9 cellular contexts compared by ENCODE assay signal in genomic region chr3:194306771-194307640, GRCh38. TPM values are rescaled to one million over a fixed set of nuclear protein-coding genes. Genes with fewer than 3 reads are reported as not detected.
A peak's percentile ranks its signal among the peaks of the same experiment; 100 is the strongest.
DNase-seq lines count a peak whose midpoint lies in the region; ATAC-seq, FAIRE-seq and TF ChIP-seq lines count a peak whose summit lies in the region.
"Had no signal": no experiment of that assay in that cellular context is flagged by ENCODE, and none has a peak within 500 bp of the region (broad histone marks: within the 10 kb centered on the region; RNA-seq: fewer than 3 reads in every experiment).

No MANE protein-coding gene starts in this region.

- H3K36me3 Mint-ChIP-seq in activated naive CD8-positive, alpha-beta T cell treated with anti-CD3 and anti-CD28 coated beads, Interleukin-2, amount 10 ng/mL, durations not matched to agents 7 days and 5 days, result peaks cover 10% of the 10 kb centered on the region

- peaks cover 3% of the 10 kb centered on the region for H3K9me3 Mint-ChIP-seq in activated naive CD8-positive, alpha-beta T cell treated with anti-CD3 and anti-CD28 coated beads, Interleukin-2, amount 10 ng/mL, durations not matched to agents 7 days and 5 days

- POLR2A ChIA-PET in activated naive CD8-positive, alpha-beta T cell treated with anti-CD3 and anti-CD28 coated beads, Interleukin-2, amount 10 ng/mL, durations not matched to agents 7 days and 5 days (lab: Charles Lee), result interaction anchor here (0.6 to 1.2 kb wide), 2 partner anchors 8 to 11 kb away, joined by 3 to 5 read pairs; no protein-coding TSS in a partner anchor

- no peak for DNase-seq in activated naive CD8-positive, alpha-beta T cell treated with anti-CD3 and anti-CD28 coated beads, Interleukin-2, amount 10 ng/mL, durations not matched to agents 7 days and 5 days
- no peak for DNase-seq in heart right ventricle
- DNase-seq in NCI-H1436 (lab: John Stamatoyannopoulos, UW), result no peak
- DNase-seq in D721Med (ENCODE audit: insufficient read length, low spot score), result no peak
- no peak for DNase-seq in prostate gland (ENCODE audit: low spot score)

- no peak for TF ChIP-seq POLR2A in prostate gland (IDR thresholded peaks at IDR 0.05)

- peaks cover 9% of the 10 kb centered on the region for H3F3A ChIP-seq in DOHH2 (ENCODE audit: control insufficient read depth, insufficient read depth)

- peaks cover 29% of the 10 kb centered on the region for H3K27me3 Mint-ChIP-seq in activated naive CD8-positive, alpha-beta T cell treated with anti-CD3 and anti-CD28 coated beads, Interleukin-2, amount 10 ng/mL, durations not matched to agents 7 days and 5 days

- H3K9me3 ChIP-seq in DOHH2 (ENCODE audit: control insufficient read depth, insufficient read depth, low read length) (no peaks in the 10 kb centered on the region), heart right ventricle (no peaks in the 10 kb centered on the region), prostate gland (no peaks in the 10 kb centered on the region)

- FAIRE-seq in D721Med (lab: Jason Lieb, UNC), result no peak

- H3K27me3 ChIP-seq in DOHH2 (ENCODE audit: control insufficient read depth, low read length), result peaks cover 93% of the 10 kb centered on the region
- peaks cover 0 to 54% (median 18%) of the 10 kb centered on the region in 7 donors for H3K27me3 ChIP-seq in heart right ventricle
- no peaks in the 10 kb centered on the region for H3K27me3 ChIP-seq in prostate gland (replicated peaks; ENCODE audit: insufficient read depth)

- H3K36me3 ChIP-seq in DOHH2 (ENCODE audit: control insufficient read depth, low read length) (no peaks in the 10 kb centered on the region), heart right ventricle (no peaks in the 10 kb centered on the region), prostate gland (no peaks in the 10 kb centered on the region)

- ATAC-seq in GM19468 (IDR thresholded peaks at IDR 0.05; ENCODE audit: extremely low read depth, unreplicated experiment) (peak; percentile 58), HG03442 (IDR thresholded peaks at IDR 0.05; ENCODE audit: unreplicated experiment) (peak; percentile 41), heart right ventricle (no peak)
- peak; percentile 60 for ATAC-seq in activated naive CD8-positive, alpha-beta T cell treated with anti-CD3 and anti-CD28 coated beads, Interleukin-2, amount 10 ng/mL, durations not matched to agents 7 days and 5 days (ENCODE audit: low read depth)

- no peaks in the 10 kb centered on the region for H3K79me2 ChIP-seq in DOHH2 (ENCODE audit: control insufficient read depth, low read length)

- peaks cover 36% of the 10 kb centered on the region for H3K4me1 ChIP-seq in DOHH2 (ENCODE audit: control insufficient read depth, low read length)
- peaks cover 0 to 16% (median 5%) of the 10 kb centered on the region in 9 donors for H3K4me1 ChIP-seq in heart right ventricle
- H3K4me1 ChIP-seq in prostate gland (replicated peaks), result no peaks in the 10 kb centered on the region

- no peak for TF ChIP-seq CTCF in DOHH2 (IDR thresholded peaks at IDR 0.05; ENCODE audit: low read depth, low read length, poor library complexity, severe bottlenecking)
- TF ChIP-seq CTCF in heart right ventricle (IDR thresholded peaks at IDR 0.05), result no peak
- no peak for TF ChIP-seq CTCF in D721Med (IDR thresholded peaks at IDR 0.05; ENCODE audit: insufficient read depth, missing control alignments)
- no peak for TF ChIP-seq CTCF in prostate gland (IDR thresholded peaks at IDR 0.05)

- peak overlapping the region; percentile 80 for H3K4me2 ChIP-seq in DOHH2 (ENCODE audit: low read length)

- intact Hi-C loops in heart right ventricle (cut with DNase I), result loop anchor here in 2 of 10 donors (5.0 kb wide), 1 partner anchor 35 kb away; no protein-coding TSS in a partner anchor
- intact Hi-C loops in prostate gland (cut with DNase I), result no loop called here

- H4K20me1 ChIP-seq in DOHH2 (ENCODE audit: control insufficient read depth, insufficient read depth, low read depth, low read length), result peaks cover 29% of the 10 kb centered on the region

- WGBS in heart right ventricle, 2 donors, result 74 to 77% methylated on average over 13 of the region's 13 CpGs
- WGBS in prostate gland, result 68% methylated on average over 13 of the region's 13 CpGs

- H3K27ac ChIP-seq in DOHH2 (ENCODE audit: low read depth, low read length) (peak overlapping the region; percentile 31; the same call in 1 of the 2 replicates), heart right ventricle (no peak overlapping the region), prostate gland (no peak overlapping the region)

- H3K4me3 ChIP-seq in DOHH2 (ENCODE audit: low read length) (peak overlapping the region; percentile 56), heart right ventricle (no peak overlapping the region), prostate gland (no peak overlapping the region)

- no peaks in the 10 kb centered on the region for H3K9me2 ChIP-seq in DOHH2 (replicated peaks; ENCODE audit: control insufficient read depth, low read length)

- peak overlapping the region; percentile 73 for H3K4me3 Mint-ChIP-seq in activated naive CD8-positive, alpha-beta T cell treated with anti-CD3 and anti-CD28 coated beads, Interleukin-2, amount 10 ng/mL, durations not matched to agents 7 days and 5 days

- peak overlapping the region; percentile 73 for H3K27ac Mint-ChIP-seq in activated naive CD8-positive, alpha-beta T cell treated with anti-CD3 and anti-CD28 coated beads, Interleukin-2, amount 10 ng/mL, durations not matched to agents 7 days and 5 days

- H3K4me1 Mint-ChIP-seq in activated naive CD8-positive, alpha-beta T cell treated with anti-CD3 and anti-CD28 coated beads, Interleukin-2, amount 10 ng/mL, durations not matched to agents 7 days and 5 days, result peaks cover 47% of the 10 kb centered on the region

RNA-seq across cellular contexts. Expression of gene CPN2, which starts 44.1 kb away (rescaled TPM):
- not detected for total RNA-seq in activated naive CD8-positive, alpha-beta T cell treated with anti-CD3 and anti-CD28 coated beads, Interleukin-2, amount 10 ng/mL, durations not matched to agents 7 days and 5 days
- 1 to 10 TPM in 9 of 10 donors, under 1 TPM in 1; 0.87 to 4.5 (median 1.6) TPM for total RNA-seq in heart right ventricle
- under 1 TPM; 0.12 to 0.51 TPM for polyA plus RNA-seq in heart right ventricle
- total RNA-seq in prostate gland, result 1 to 10 TPM in 1 of 2 donors, not detected in 1; 1.3 TPM
- total RNA-seq: glomerular endothelial cell had no signal

Comparison
In these comparisons a context has a peak if more than half of its experiments do, and no peak if none do; other contexts are left out.
1. ATAC-seq: peak in GM19468 (single experiment), HG03442 (single experiment) and activated naive CD8-positive, alpha-beta T cell treated with anti-CD3 and anti-CD28 coated beads, Interleukin-2, amount 10 ng/mL, durations not matched to agents 7 days and 5 days (single experiment); none in heart right ventricle (0 of 8).